ENCODE assay signal across 8 cellular contexts in the genomic region with DNA sequence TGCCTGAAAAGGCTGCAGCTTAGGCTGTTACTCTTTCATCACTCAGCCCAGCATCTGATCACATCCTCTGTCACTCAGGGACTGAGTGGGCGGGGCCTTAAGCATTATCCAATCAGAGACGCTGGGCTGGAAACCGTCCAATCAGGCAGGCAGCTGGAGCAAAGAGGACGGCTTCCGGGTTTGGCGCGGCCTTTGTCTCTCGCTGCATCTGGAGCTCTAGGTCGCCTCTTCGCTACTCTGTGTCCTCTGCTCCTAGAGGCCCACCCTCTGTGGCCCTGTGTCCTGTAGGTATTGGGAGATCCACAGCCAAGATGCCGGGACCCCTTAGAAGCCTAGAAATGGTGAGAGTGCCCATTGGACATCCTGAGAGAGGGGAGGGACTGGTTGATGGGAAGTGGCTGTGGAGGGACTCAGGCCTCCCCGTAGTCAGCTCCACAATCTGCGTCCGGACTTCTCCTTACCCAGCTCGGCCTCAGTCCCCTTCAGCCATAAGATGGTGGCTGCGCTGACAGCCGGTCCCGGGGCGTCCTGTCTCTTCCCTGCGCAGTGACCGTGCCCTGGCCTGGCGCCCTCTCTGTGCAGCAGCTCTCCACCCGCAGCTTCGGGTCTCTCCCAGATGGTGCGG.
DNase-seq lines count a peak whose midpoint lies in the region; ATAC-seq and TF ChIP-seq lines count a peak whose summit lies in the region.

ZNF486 (plus strand) TSS at position 195 of the 625 bp plus-strand sequence; CDS start at position 312, 117 bp downstream.

- no peaks in the 10 kb centered on the region for H3K4me1 ChIP-seq in MM.1S (ENCODE audit: low read length)

- H3F3A ChIP-seq in MM.1S (ENCODE audit: insufficient read depth, low read length), result no peaks in the 10 kb centered on the region

- no peaks in the 10 kb centered on the region for H3K36me3 ChIP-seq in MM.1S (replicated peaks; ENCODE audit: insufficient read depth, low read length)

- no peaks in the 10 kb centered on the region for H3K79me2 ChIP-seq in MM.1S (ENCODE audit: low read length)

- no peaks in the 10 kb centered on the region for H4K20me1 ChIP-seq in MM.1S (ENCODE audit: insufficient read depth, low read length)

- no peaks in the 10 kb centered on the region for H3K9me3 ChIP-seq in MM.1S (replicated peaks; ENCODE audit: insufficient read depth, low read length)

- H3K4me2 ChIP-seq in MM.1S (ENCODE audit: low read depth, low read length), result peak within 1 kb of the TSS; percentile 34

- peak; percentile 6 for DNase-seq in COLO829 (ENCODE audit: low spot score)
- DNase-seq in MM.1S, result peak; percentile 72
- peak; percentile 95 for DNase-seq in activated CD4-positive, alpha-beta T cell treated with anti-CD3 and anti-CD28 coated beads for 48 hours
- peak; percentile 99 for DNase-seq in dedifferentiated amniotic fluid mesenchymal stem cell (ENCODE audit: extremely low spot score)
- DNase-seq in stimulated activated CD4-positive, alpha-beta T cell treated with anti-CD3 and anti-CD28 coated beads, Interleukin-15, amount 100 ng/mL, for 48 hours (ENCODE audit: low read depth in 2 of 2), result peak; percentile 88 to 90
- DNase-seq in HuH-7 (ENCODE audit: low spot score), result no peak

- H3K4me3 ChIP-seq in MM.1S (ENCODE audit: low read length), result peak within 1 kb of the TSS; percentile 55

- no peaks in the 10 kb centered on the region for H3K9me2 ChIP-seq in MM.1S (replicated peaks; ENCODE audit: insufficient read depth, low read length)

- peak within 1 kb of the TSS; percentile 48 for H2AFZ ChIP-seq in MM.1S (ENCODE audit: low read length)

- H3K27me3 ChIP-seq in MM.1S (replicated peaks; ENCODE audit: insufficient read depth, low read length) (no peaks in the 10 kb centered on the region), layer of hippocampus (ENCODE audit: control insufficient read depth, insufficient read depth, low read length) (no peaks in the 10 kb centered on the region)

- H3K9ac ChIP-seq in MM.1S (ENCODE audit: low read length), result no peak within 1 kb of the TSS

- TF ChIP-seq CTCF in MM.1S (IDR thresholded peaks at IDR 0.05; ENCODE audit: low read length), result no peak

- peak; percentile 94 for ATAC-seq in GM21576 (IDR thresholded peaks at IDR 0.05; ENCODE audit: unreplicated experiment)

- H3K27ac ChIP-seq in MM.1S (ENCODE audit: low read length), result no peak within 1 kb of the TSS
- H3K27ac ChIP-seq in layer of hippocampus (ENCODE audit: low read depth, low read length), result peak within 1 kb of the TSS; percentile 18
